Comparison of ENCODE assay signal across 1 cellular context in the genomic region with DNA sequence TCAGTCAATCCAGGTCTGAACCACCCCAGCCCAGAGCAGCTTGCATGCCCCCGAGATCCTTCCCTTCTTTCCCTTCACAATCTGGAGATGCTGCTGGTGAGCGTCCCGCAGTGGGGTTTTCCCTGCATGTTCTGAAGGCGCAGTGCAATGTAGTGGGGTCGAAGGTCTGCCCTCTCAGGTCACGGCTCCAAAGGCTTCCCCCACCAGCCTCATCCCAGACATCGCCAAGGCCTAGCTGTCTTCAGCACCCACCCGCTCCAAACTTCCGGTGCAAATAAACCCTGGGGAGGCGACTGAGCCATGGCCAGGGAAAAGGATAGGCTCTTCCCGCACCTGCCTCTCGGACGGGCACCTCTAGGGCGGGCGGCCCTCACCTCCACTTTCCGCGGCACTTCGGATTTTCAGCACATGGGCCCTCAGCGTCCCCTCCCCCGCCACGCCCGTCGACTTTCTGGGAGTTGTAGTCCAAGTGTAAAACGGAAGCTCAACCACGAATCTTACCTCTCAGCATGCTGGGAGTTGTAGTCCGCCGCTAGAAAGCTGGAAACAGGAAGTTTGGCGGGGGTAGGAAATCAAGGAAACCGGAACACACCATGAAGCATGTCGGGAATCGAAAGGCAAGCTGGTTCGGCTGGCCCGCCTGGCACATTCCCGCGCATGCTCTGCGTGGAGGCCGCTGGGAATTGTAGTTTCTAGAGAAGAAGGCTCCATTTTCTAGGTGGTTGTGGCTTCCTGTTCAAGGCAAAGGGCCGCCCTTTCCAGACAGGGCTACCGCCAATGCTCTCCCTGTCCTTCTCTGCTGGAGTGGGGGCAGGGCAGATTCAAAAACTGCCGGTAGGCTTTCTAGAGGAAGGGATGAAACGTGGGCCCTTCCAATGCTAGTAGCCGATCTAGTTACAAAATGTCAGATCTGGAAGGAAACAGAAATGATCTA.
TF ChIP-seq lines count a peak whose summit lies in the region.

A gene (minus strand): TSS at position 410 of the 934 bp plus-strand sequence. CDS start 2,384 bp downstream, outside the sequence.

TF ChIP-seq in K562, 482 proteins besides CTCF, POLR2A, EP300 and RAD21 (continued from another document):
- TF ChIP-seq C11orf30 (IDR thresholded peaks at IDR 0.05; ENCODE audit: low read depth) (peak; percentile 64; the same call in 1 of the 2 replicates), PHF8 (IDR thresholded peaks at IDR 0.05; ENCODE audit: borderline replicate concordance, low read length) (peak; percentile 87; the same call in 1 of the 2 replicates), HDGF (IDR thresholded peaks at IDR 0.05) (peak; percentile 91; the same call in 1 of the 2 replicates), RCOR1 (IDR thresholded peaks at IDR 0.05; ENCODE audit: borderline replicate concordance in 1 of 2, low read depth in 2 of 2, low read length in 2 of 2) (peak in 1 of 2 experiments; percentile 44; a peak in 1 of 4 replicates), JUN (IDR thresholded peaks at IDR 0.05; ENCODE audit: borderline replicate concordance, low read depth, low read length) (peak; percentile 42; the same call in 1 of the 2 replicates), JUN (CRISPR knock-in tag; IDR thresholded peaks at IDR 0.05; ENCODE audit: borderline replicate concordance) (no peak; the same call in 1 of the 2 replicates), DMBX1 (CRISPR knock-in tag; IDR thresholded peaks at IDR 0.05; ENCODE audit: borderline replicate concordance) (peak; percentile 73; the same call in 1 of the 2 replicates)
- TF ChIP-seq, protein P1, sequence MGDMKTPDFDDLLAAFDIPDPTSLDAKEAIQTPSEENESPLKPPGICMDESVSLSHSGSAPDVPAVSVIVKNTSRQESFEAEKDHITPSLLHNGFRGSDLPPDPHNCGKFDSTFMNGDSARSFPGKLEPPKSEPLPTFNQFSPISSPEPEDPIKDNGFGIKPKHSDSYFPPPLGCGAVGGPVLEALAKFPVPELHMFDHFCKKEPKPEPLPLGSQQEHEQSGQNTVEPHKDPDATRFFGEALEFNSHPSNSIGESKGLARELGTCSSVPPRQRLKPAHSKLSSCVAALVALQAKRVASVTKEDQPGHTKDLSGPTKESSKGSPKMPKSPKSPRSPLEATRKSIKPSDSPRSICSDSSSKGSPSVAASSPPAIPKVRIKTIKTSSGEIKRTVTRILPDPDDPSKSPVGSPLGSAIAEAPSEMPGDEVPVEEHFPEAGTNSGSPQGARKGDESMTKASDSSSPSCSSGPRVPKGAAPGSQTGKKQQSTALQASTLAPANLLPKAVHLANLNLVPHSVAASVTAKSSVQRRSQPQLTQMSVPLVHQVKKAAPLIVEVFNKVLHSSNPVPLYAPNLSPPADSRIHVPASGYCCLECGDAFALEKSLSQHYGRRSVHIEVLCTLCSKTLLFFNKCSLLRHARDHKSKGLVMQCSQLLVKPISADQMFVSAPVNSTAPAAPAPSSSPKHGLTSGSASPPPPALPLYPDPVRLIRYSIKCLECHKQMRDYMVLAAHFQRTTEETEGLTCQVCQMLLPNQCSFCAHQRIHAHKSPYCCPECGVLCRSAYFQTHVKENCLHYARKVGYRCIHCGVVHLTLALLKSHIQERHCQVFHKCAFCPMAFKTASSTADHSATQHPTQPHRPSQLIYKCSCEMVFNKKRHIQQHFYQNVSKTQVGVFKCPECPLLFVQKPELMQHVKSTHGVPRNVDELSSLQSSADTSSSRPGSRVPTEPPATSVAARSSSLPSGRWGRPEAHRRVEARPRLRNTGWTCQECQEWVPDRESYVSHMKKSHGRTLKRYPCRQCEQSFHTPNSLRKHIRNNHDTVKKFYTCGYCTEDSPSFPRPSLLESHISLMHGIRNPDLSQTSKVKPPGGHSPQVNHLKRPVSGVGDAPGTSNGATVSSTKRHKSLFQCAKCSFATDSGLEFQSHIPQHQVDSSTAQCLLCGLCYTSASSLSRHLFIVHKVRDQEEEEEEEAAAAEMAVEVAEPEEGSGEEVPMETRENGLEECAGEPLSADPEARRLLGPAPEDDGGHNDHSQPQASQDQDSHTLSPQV (IDR thresholded peaks at IDR 0.05) = peak; percentile 83
- TF ChIP-seq, protein P2, sequence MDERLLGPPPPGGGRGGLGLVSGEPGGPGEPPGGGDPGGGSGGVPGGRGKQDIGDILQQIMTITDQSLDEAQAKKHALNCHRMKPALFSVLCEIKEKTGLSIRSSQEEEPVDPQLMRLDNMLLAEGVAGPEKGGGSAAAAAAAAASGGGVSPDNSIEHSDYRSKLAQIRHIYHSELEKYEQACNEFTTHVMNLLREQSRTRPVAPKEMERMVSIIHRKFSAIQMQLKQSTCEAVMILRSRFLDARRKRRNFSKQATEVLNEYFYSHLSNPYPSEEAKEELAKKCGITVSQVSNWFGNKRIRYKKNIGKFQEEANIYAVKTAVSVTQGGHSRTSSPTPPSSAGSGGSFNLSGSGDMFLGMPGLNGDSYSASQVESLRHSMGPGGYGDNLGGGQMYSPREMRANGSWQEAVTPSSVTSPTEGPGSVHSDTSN (CRISPR knock-in tag; IDR thresholded peaks at IDR 0.05; ENCODE audit: low read depth) = no peak
- TF ChIP-seq, protein P2 (tag; conservative IDR thresholded peaks at IDR 0.05; ENCODE audit: low read depth) = no peak
